In the genomic region with DNA sequence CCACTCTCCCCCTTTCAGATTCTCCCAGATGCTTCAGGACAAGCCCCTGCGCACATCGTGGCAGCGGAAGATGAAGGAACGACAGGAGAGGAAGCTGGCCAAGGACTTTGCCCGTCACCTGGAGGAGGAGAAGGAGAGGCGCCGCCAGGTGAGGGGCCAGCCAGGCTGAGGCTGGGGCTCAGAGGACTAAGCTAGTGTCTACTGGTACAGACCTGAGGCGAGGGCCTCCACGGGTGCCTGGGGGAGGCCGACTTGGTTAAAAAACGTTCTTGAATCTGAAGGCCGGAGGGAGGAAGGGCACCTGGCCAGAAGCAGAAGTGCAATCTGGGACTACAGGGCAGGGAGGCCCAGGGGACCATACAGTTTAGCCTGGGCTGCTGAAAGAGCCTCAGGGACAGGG, we compare ENCODE assay signal across 34 cellular contexts. TPM values are rescaled to one million over a fixed set of nuclear protein-coding genes. Genes with fewer than 3 reads are reported as not detected.
"Had no signal": no experiment of that assay in that cellular context is flagged by ENCODE, and none has a peak within 500 bp of the region (broad histone marks: within the 10 kb centered on the region; RNA-seq: fewer than 3 reads in every experiment).

No MANE protein-coding gene starts in this region.

- H3K9me3 ChIP-seq: adrenal gland, body of pancreas, colonic mucosa, esophagus muscularis mucosa, gastrocnemius medialis, heart left ventricle had no signal

- H3K27ac ChIP-seq: adrenal gland, body of pancreas, colonic mucosa, esophagus muscularis mucosa, foreskin keratinocyte, hepatocyte had no signal

- H3K4me3 ChIP-seq: adrenal gland, body of pancreas, colonic mucosa, esophagus muscularis mucosa, gastrocnemius medialis, heart left ventricle, hepatocyte had no signal

- H3K27me3 Mint-ChIP-seq: activated CD4-positive, alpha-beta memory T cell treated with anti-CD3 and anti-CD28 coated beads for 36 hours; activated CD4-positive, alpha-beta T cell treated with anti-CD3 and anti-CD28 coated beads for 36 hours; activated CD4-positive, alpha-beta T cell treated with anti-CD3 and anti-CD28 coated beads, Interleukin-2, amount 10 ng/mL, durations not matched to agents 24 days and 14 days; activated CD8-positive, alpha-beta memory T cell treated with anti-CD3 and anti-CD28 coated beads, Interleukin-2, amount 10 ng/mL, durations not matched to agents 7 days and 5 days; activated naive CD4-positive, alpha-beta T cell treated with anti-CD3 and anti-CD28 coated beads, Interleukin-2, amount 10 ng/mL, durations not matched to agents 7 days and 5 days; activated naive CD8-positive, alpha-beta T cell treated with anti-CD3 and anti-CD28 coated beads, Interleukin-2, amount 50 U/mL, for 24 hours; activated T-cell treated with anti-CD3 and anti-CD28 coated beads, Interleukin-2, amount 50 U/mL, for 24 hours had no signal

- DNase-seq: activated CD4-positive, alpha-beta memory T cell treated with anti-CD3 and anti-CD28 coated beads for 36 hours; activated CD4-positive, alpha-beta T cell treated with anti-CD3 and anti-CD28 coated beads for 36 hours; activated CD4-positive, alpha-beta T cell treated with anti-CD3 and anti-CD28 coated beads, Interleukin-2, amount 10 ng/mL, durations not matched to agents 24 days and 14 days; activated CD4-positive, CD25-positive, alpha-beta regulatory T cell; activated CD4-positive, CD25-positive, alpha-beta regulatory T cell treated with anti-CD3 and anti-CD28 coated beads, Interleukin-2, amount 50 U/mL, for 72 hours; activated CD8-positive, alpha-beta memory T cell treated with anti-CD3 and anti-CD28 coated beads, Interleukin-2, amount 10 ng/mL, durations not matched to agents 7 days and 5 days; activated CD8-positive, alpha-beta memory T cell treated with anti-CD3 and anti-CD28 coated beads, Interleukin-2, amount 50 U/mL, for 4 hours; activated CD8-positive, alpha-beta T cell treated with anti-CD3 and anti-CD28 coated beads, Interleukin-2, amount 10 ng/mL, durations not matched to agents 7 days and 5 days; activated gamma-delta T cell; activated naive CD4-positive, alpha-beta T cell; activated naive CD4-positive, alpha-beta T cell treated with anti-CD3 and anti-CD28 coated beads, Interleukin-2, amount 10 ng/mL, durations not matched to agents 7 days and 5 days; activated naive CD8-positive, alpha-beta T cell treated with anti-CD3 and anti-CD28 coated beads, Interleukin-2, amount 50 U/mL, for 24 hours; activated T-cell treated with anti-CD3 and anti-CD28 coated beads for 4 hours; activated T-cell treated with anti-CD3 and anti-CD28 coated beads, Interleukin-2, amount 50 U/mL, for 24 hours; activated T-cell treated with anti-CD3 and anti-CD28 coated beads, Interleukin-2, amount 50 U/mL, for 72 hours; adrenal gland; amygdala; aorta; body of pancreas; central memory CD4-positive, alpha-beta T cell; cerebellar nuclear complex; colonic mucosa; effector memory CD4-positive, alpha-beta T cell; foreskin keratinocyte; gastrocnemius medialis; glutamatergic neuron; heart left ventricle; T-helper 2 cell had no signal

- ATAC-seq: activated CD4-positive, alpha-beta T cell treated with anti-CD3 and anti-CD28 coated beads for 36 hours; activated CD8-positive, alpha-beta memory T cell treated with anti-CD3 and anti-CD28 coated beads, Interleukin-2, amount 10 ng/mL, durations not matched to agents 7 days and 5 days; activated CD8-positive, alpha-beta T cell treated with anti-CD3 and anti-CD28 coated beads, Interleukin-2, amount 10 ng/mL, durations not matched to agents 7 days and 5 days; activated naive CD4-positive, alpha-beta T cell treated with anti-CD3 and anti-CD28 coated beads, Interleukin-2, amount 50 U/mL, for 72 hours; activated naive CD8-positive, alpha-beta T cell treated with anti-CD3 and anti-CD28 coated beads, Interleukin-2, amount 50 U/mL, for 24 hours; activated T-cell treated with anti-CD3 and anti-CD28 coated beads, Interleukin-2, amount 50 U/mL, for 72 hours; body of pancreas; foreskin keratinocyte had no signal

- H3K4me2 ChIP-seq: hepatocyte had no signal

- H3K4me3 Mint-ChIP-seq: activated CD4-positive, alpha-beta memory T cell treated with anti-CD3 and anti-CD28 coated beads for 36 hours; activated CD4-positive, alpha-beta T cell treated with anti-CD3 and anti-CD28 coated beads for 36 hours; activated CD4-positive, alpha-beta T cell treated with anti-CD3 and anti-CD28 coated beads, Interleukin-2, amount 10 ng/mL, durations not matched to agents 24 days and 14 days; activated CD8-positive, alpha-beta memory T cell treated with anti-CD3 and anti-CD28 coated beads, Interleukin-2, amount 10 ng/mL, durations not matched to agents 7 days and 5 days; activated CD8-positive, alpha-beta T cell treated with anti-CD3 and anti-CD28 coated beads, Interleukin-2, amount 10 ng/mL, durations not matched to agents 7 days and 5 days; activated naive CD4-positive, alpha-beta T cell treated with anti-CD3 and anti-CD28 coated beads, Interleukin-2, amount 10 ng/mL, durations not matched to agents 7 days and 5 days; activated naive CD8-positive, alpha-beta T cell treated with anti-CD3 and anti-CD28 coated beads, Interleukin-2, amount 50 U/mL, for 24 hours; activated T-cell treated with anti-CD3 and anti-CD28 coated beads, Interleukin-2, amount 50 U/mL, for 24 hours; activated T-cell treated with anti-CD3 and anti-CD28 coated beads, Interleukin-2, amount 50 U/mL, for 72 hours had no signal

- H3K36me3 ChIP-seq: colonic mucosa had no signal

- H3K27me3 ChIP-seq: adrenal gland, body of pancreas, colonic mucosa, foreskin keratinocyte, gastrocnemius medialis, heart left ventricle, hepatocyte had no signal

- H3K27ac Mint-ChIP-seq: activated CD4-positive, alpha-beta memory T cell treated with anti-CD3 and anti-CD28 coated beads for 36 hours; activated CD4-positive, alpha-beta T cell treated with anti-CD3 and anti-CD28 coated beads for 36 hours; activated CD4-positive, alpha-beta T cell treated with anti-CD3 and anti-CD28 coated beads, Interleukin-2, amount 10 ng/mL, durations not matched to agents 24 days and 14 days; activated CD8-positive, alpha-beta memory T cell treated with anti-CD3 and anti-CD28 coated beads, Interleukin-2, amount 10 ng/mL, durations not matched to agents 7 days and 5 days; activated CD8-positive, alpha-beta T cell treated with anti-CD3 and anti-CD28 coated beads, Interleukin-2, amount 10 ng/mL, durations not matched to agents 7 days and 5 days; activated naive CD4-positive, alpha-beta T cell treated with anti-CD3 and anti-CD28 coated beads, Interleukin-2, amount 10 ng/mL, durations not matched to agents 7 days and 5 days; activated naive CD8-positive, alpha-beta T cell treated with anti-CD3 and anti-CD28 coated beads, Interleukin-2, amount 50 U/mL, for 24 hours; activated T-cell treated with anti-CD3 and anti-CD28 coated beads, Interleukin-2, amount 50 U/mL, for 24 hours; activated T-cell treated with anti-CD3 and anti-CD28 coated beads, Interleukin-2, amount 50 U/mL, for 72 hours had no signal

- H3K9me3 Mint-ChIP-seq: activated CD4-positive, alpha-beta memory T cell treated with anti-CD3 and anti-CD28 coated beads for 36 hours; activated CD4-positive, alpha-beta T cell treated with anti-CD3 and anti-CD28 coated beads, Interleukin-2, amount 10 ng/mL, durations not matched to agents 24 days and 14 days; activated naive CD4-positive, alpha-beta T cell treated with anti-CD3 and anti-CD28 coated beads, Interleukin-2, amount 10 ng/mL, durations not matched to agents 7 days and 5 days; activated naive CD4-positive, alpha-beta T cell treated with anti-CD3 and anti-CD28 coated beads, Interleukin-2, amount 50 U/mL, for 72 hours; activated naive CD8-positive, alpha-beta T cell treated with anti-CD3 and anti-CD28 coated beads, Interleukin-2, amount 50 U/mL, for 24 hours; activated T-cell treated with anti-CD3 and anti-CD28 coated beads, Interleukin-2, amount 50 U/mL, for 24 hours; activated T-cell treated with anti-CD3 and anti-CD28 coated beads, Interleukin-2, amount 50 U/mL, for 72 hours had no signal

- H2AFZ ChIP-seq: hepatocyte had no signal

RNA-seq across cellular contexts. Expression of gene PTGDR2, which starts 7.8 kb away (rescaled TPM):
- total RNA-seq: dermis microvascular lymphatic vessel endothelial cell, foreskin keratinocyte had no signal

RNA-seq across cellular contexts. Expression of gene ZP1, which starts 19.4 kb away (rescaled TPM):
- total RNA-seq: activated CD4-positive, alpha-beta memory T cell treated with anti-CD3 and anti-CD28 coated beads for 36 hours; activated CD4-positive, alpha-beta T cell treated with anti-CD3 and anti-CD28 coated beads for 36 hours; activated CD4-positive, alpha-beta T cell treated with anti-CD3 and anti-CD28 coated beads, Interleukin-2, amount 10 ng/mL, durations not matched to agents 24 days and 14 days; activated CD8-positive, alpha-beta memory T cell treated with anti-CD3 and anti-CD28 coated beads for 36 hours; activated CD8-positive, alpha-beta memory T cell treated with anti-CD3 and anti-CD28 coated beads, Interleukin-2, amount 10 ng/mL, durations not matched to agents 7 days and 5 days; activated naive CD4-positive, alpha-beta T cell treated with anti-CD3 and anti-CD28 coated beads, Interleukin-2, amount 50 U/mL, for 72 hours; activated T-cell treated with anti-CD3 and anti-CD28 coated beads, Interleukin-2, amount 50 U/mL, for 72 hours; aorta; body of pancreas; dermis microvascular lymphatic vessel endothelial cell; foreskin keratinocyte; gastrocnemius medialis; hepatocyte; T-helper 1 cell treated with Interleukin-12 subunit alpha and Interleukin-12 subunit beta and Interleukin-4 antibody, amounts not matched to agents 30 ng/mL and 1 ng/mL, for 36 hours had no signal
